ENCODE assay signal across 1 cellular context in genomic region chr7:96178581-96178980, GRCh38.
TF ChIP-seq lines count a peak whose summit lies in the region.

No MANE protein-coding gene starts in this region.

TF ChIP-seq in IMR-90, 13 proteins besides CTCF, POLR2A, EP300 and RAD21:
- TF ChIP-seq NFE2L2 (IDR thresholded peaks at IDR 0.05; ENCODE audit: low read depth, low read length): no peak
- TF ChIP-seq CHD1 (IDR thresholded peaks at IDR 0.05; ENCODE audit: low read depth, low read length): no peak
- no peak for TF ChIP-seq RFX5 (IDR thresholded peaks at IDR 0.05; ENCODE audit: low read depth, low read length)
- TF ChIP-seq RCOR1 (IDR thresholded peaks at IDR 0.05; ENCODE audit: insufficient replicate concordance, low read length): no peak
- no peak for TF ChIP-seq CEBPB (IDR thresholded peaks at IDR 0.05; ENCODE audit: low read depth, low read length)
- TF ChIP-seq SMC3 (IDR thresholded peaks at IDR 0.05; ENCODE audit: low read depth, low read length): no peak
- TF ChIP-seq MAZ (IDR thresholded peaks at IDR 0.05; ENCODE audit: borderline replicate concordance, low read depth, low read length): no peak
- TF ChIP-seq, protein P1, sequence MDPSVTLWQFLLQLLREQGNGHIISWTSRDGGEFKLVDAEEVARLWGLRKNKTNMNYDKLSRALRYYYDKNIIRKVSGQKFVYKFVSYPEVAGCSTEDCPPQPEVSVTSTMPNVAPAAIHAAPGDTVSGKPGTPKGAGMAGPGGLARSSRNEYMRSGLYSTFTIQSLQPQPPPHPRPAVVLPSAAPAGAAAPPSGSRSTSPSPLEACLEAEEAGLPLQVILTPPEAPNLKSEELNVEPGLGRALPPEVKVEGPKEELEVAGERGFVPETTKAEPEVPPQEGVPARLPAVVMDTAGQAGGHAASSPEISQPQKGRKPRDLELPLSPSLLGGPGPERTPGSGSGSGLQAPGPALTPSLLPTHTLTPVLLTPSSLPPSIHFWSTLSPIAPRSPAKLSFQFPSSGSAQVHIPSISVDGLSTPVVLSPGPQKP (IDR thresholded peaks at IDR 0.05; ENCODE audit: borderline replicate concordance, low read depth, low read length): no peak
- no peak for TF ChIP-seq FOS (IDR thresholded peaks at IDR 0.05; ENCODE audit: low read depth, low read length)
- TF ChIP-seq MAFK (IDR thresholded peaks at IDR 0.05; ENCODE audit: low read depth, low read length): no peak
- TF ChIP-seq BHLHE40 (IDR thresholded peaks at IDR 0.05; ENCODE audit: low read depth, low read length): no peak
- no peak for TF ChIP-seq MXI1 (IDR thresholded peaks at IDR 0.05; ENCODE audit: borderline replicate concordance, low read depth, low read length)
- no peak for TF ChIP-seq USF2 (IDR thresholded peaks at IDR 0.05; ENCODE audit: low read depth, low read length)
